14 cellular contexts compared by ENCODE assay signal in genomic region chr6:139939189-139939979, GRCh38.
DNase-seq lines count a peak whose midpoint lies in the region; ATAC-seq and TF ChIP-seq lines count a peak whose summit lies in the region.
"Had no signal": no experiment of that assay in that cellular context is flagged by ENCODE, and none has a peak within 500 bp of the region (broad histone marks: within the 10 kb centered on the region; RNA-seq: fewer than 3 reads in every experiment).

No MANE protein-coding gene starts in this region.

- H3K27ac ChIP-seq in neural progenitor cell (no peak overlapping the region), ascending aorta (no peak overlapping the region)
- H3K27ac ChIP-seq: HL-60, prostate gland, testis had no signal

- H2AFZ ChIP-seq in neural progenitor cell (replicated peaks), result peak overlapping the region; percentile 91

- no peak overlapping the region for H3K4me3 Mint-ChIP-seq in WTC11
- H3K4me3 Mint-ChIP-seq in neural progenitor cell, result no peak overlapping the region
- H3K4me3 Mint-ChIP-seq: CD8-positive, alpha-beta memory T cell had no signal

- TF ChIP-seq CTCF in WTC11 (IDR thresholded peaks at IDR 0.05), result no peak
- TF ChIP-seq CTCF in neural progenitor cell (IDR thresholded peaks at IDR 0.05), result no peak
- no peak for TF ChIP-seq CTCF in ascending aorta (IDR thresholded peaks at IDR 0.05)

- H3K4me3 ChIP-seq in neural progenitor cell (no peak overlapping the region), ascending aorta (no peak overlapping the region)
- H3K4me3 ChIP-seq: prostate gland, testis had no signal

- H3K4me2 ChIP-seq in neural progenitor cell, result peak overlapping the region; percentile 40

- POLR2A ChIA-PET in WTC11 (lab: Charles Lee), result interaction anchor here (0.6 to 1.2 kb wide), 2 partner anchors 565 to 947 kb away, joined by 3 to 5 read pairs; partner anchors contain the start of gene CITED2

- peaks cover 37% of the 10 kb centered on the region for H3K4me1 ChIP-seq in neural progenitor cell
- peaks cover 2 to 25% of the 10 kb centered on the region in 2 donors for H3K4me1 ChIP-seq in ascending aorta
- H3K4me1 ChIP-seq: prostate gland had no signal

- H3K36me3 Mint-ChIP-seq in WTC11 (no peaks in the 10 kb centered on the region), neural progenitor cell (no peaks in the 10 kb centered on the region)
- H3K36me3 Mint-ChIP-seq: CD8-positive, alpha-beta memory T cell had no signal

- no peaks in the 10 kb centered on the region for H3K9me3 ChIP-seq in neural progenitor cell (ENCODE audit: low read depth)
- no peaks in the 10 kb centered on the region for H3K9me3 ChIP-seq in ascending aorta
- H3K9me3 ChIP-seq: prostate gland, testis had no signal

- no peaks in the 10 kb centered on the region for H3K27me3 Mint-ChIP-seq in WTC11 (ENCODE audit: low read depth)
- peaks cover 3% of the 10 kb centered on the region for H3K27me3 Mint-ChIP-seq in neural progenitor cell (ENCODE audit: insufficient read depth, low read depth)

- DNase-seq in DMS79 treated with DMSO at 0.1 percent for 48 hours (lab: John Stamatoyannopoulos, UW) (peak; percentile 10), DMS79 (lab: John Stamatoyannopoulos, UW) (no peak), WTC11 (ENCODE audit: low spot score) (no peak), neural progenitor cell (ENCODE audit: low spot score) (peak; percentile 67), SHP77 (lab: John Stamatoyannopoulos, UW) (no peak), ascending aorta (ENCODE audit: low spot score in 2 of 2) (no peak), activated T-cell treated with anti-CD3 and anti-CD28 coated beads for 4 hours (no peak)
- DNase-seq: CD8-positive, alpha-beta memory T cell; T-helper 9 cell; testis had no signal

- intact Hi-C loops in ascending aorta (cut with DNase I), result no loop called here

- CTCF ChIA-PET in WTC11 (lab: Charles Lee), result interaction anchor here (0.8 to 1.6 kb wide), 5 partner anchors 51 to 626 kb away, joined by 3 to 5 read pairs (median 3); no protein-coding TSS in a partner anchor

- H3K27ac Mint-ChIP-seq in WTC11 (peak overlapping the region; percentile 7; the same call in 1 of the 2 replicates), neural progenitor cell (peak overlapping the region; percentile 99)
- H3K27ac Mint-ChIP-seq: activated T-helper 2 cell treated with anti-CD3 and anti-CD28 coated beads, Interferon-gamma antibody, Interleukin-2, Interleukin-4, amounts not matched to agents 10 μg/mL and 5 μg/mL and 100 μg/mL, durations not matched to agents 14 hours and 24 hours and 36 hours; CD8-positive, alpha-beta memory T cell had no signal

- H3K27me3 ChIP-seq in neural progenitor cell (no peaks in the 10 kb centered on the region), ascending aorta (no peaks in the 10 kb centered on the region)
- H3K27me3 ChIP-seq: testis had no signal

- no peaks in the 10 kb centered on the region for H3K79me2 ChIP-seq in neural progenitor cell (ENCODE audit: low read depth)

- H3K4me1 Mint-ChIP-seq in WTC11 (peaks cover 44% of the 10 kb centered on the region), neural progenitor cell (peaks cover 54% of the 10 kb centered on the region)
- H3K4me1 Mint-ChIP-seq: CD8-positive, alpha-beta memory T cell had no signal

- no peaks in the 10 kb centered on the region for H4K20me1 ChIP-seq in neural progenitor cell (ENCODE audit: low read depth)

- peaks cover 13% of the 10 kb centered on the region for H3F3A ChIP-seq in neural progenitor cell (ENCODE audit: low read depth)

- H3K9ac ChIP-seq in neural progenitor cell, result no peak overlapping the region

- H3K9me3 Mint-ChIP-seq in WTC11, result no peaks in the 10 kb centered on the region
- H3K9me3 Mint-ChIP-seq in neural progenitor cell, result no peaks in the 10 kb centered on the region
- H3K9me3 Mint-ChIP-seq: activated T-helper 2 cell treated with anti-CD3 and anti-CD28 coated beads, Interferon-gamma antibody, Interleukin-2, Interleukin-4, amounts not matched to agents 10 μg/mL and 5 μg/mL and 100 μg/mL, durations not matched to agents 14 hours and 24 hours and 36 hours; CD8-positive, alpha-beta memory T cell had no signal

- H3K36me3 ChIP-seq in neural progenitor cell, result no peaks in the 10 kb centered on the region
- H3K36me3 ChIP-seq in ascending aorta, result no peaks in the 10 kb centered on the region
- H3K36me3 ChIP-seq: prostate gland had no signal

- ATAC-seq in HG03159 (IDR thresholded peaks at IDR 0.05; ENCODE audit: unreplicated experiment) (peak; percentile 48), WTC11 (peak; percentile 96)

TF ChIP-seq in WTC11, 78 proteins besides CTCF, POLR2A, EP300 and RAD21 (continues in another document):
- TF ChIP-seq MXD4 (CRISPR knock-in tag; IDR thresholded peaks at IDR 0.05; ENCODE audit: borderline replicate concordance), result no peak
- no peak for TF ChIP-seq ZNF263 (CRISPR knock-in tag; IDR thresholded peaks at IDR 0.05; ENCODE audit: low read depth)
- no peak for TF ChIP-seq ZSCAN18 (CRISPR knock-in tag; IDR thresholded peaks at IDR 0.05)
- no peak for TF ChIP-seq SMAD4 (CRISPR knock-in tag; IDR thresholded peaks at IDR 0.05)
- TF ChIP-seq MAX (CRISPR knock-in tag; IDR thresholded peaks at IDR 0.05), result no peak
- TF ChIP-seq OVOL2 (CRISPR knock-in tag; IDR thresholded peaks at IDR 0.05; ENCODE audit: borderline replicate concordance), result no peak
- no peak for TF ChIP-seq STAT6 (CRISPR knock-in tag; conservative IDR thresholded peaks at IDR 0.05; ENCODE audit: low read depth)
- no peak for TF ChIP-seq TEAD4 (CRISPR knock-in tag; IDR thresholded peaks at IDR 0.05)
- no peak for TF ChIP-seq ZNF532 (CRISPR knock-in tag; IDR thresholded peaks at IDR 0.05; ENCODE audit: borderline replicate concordance)
- TF ChIP-seq MYBL2 (CRISPR knock-in tag; IDR thresholded peaks at IDR 0.05), result no peak
- TF ChIP-seq KAT7 (CRISPR knock-in tag; IDR thresholded peaks at IDR 0.05; ENCODE audit: borderline replicate concordance), result no peak
- TF ChIP-seq HMGA2 (CRISPR knock-in tag; IDR thresholded peaks at IDR 0.05), result no peak
- TF ChIP-seq ZNF317 (CRISPR knock-in tag; IDR thresholded peaks at IDR 0.05; ENCODE audit: borderline replicate concordance, low read depth), result no peak

Comparison
In these comparisons a context has a peak if more than half of its experiments do, and no peak if none do; other contexts are left out.
1. DNase-seq: peak in DMS79 treated with DMSO at 0.1 percent for 48 hours (single experiment) and neural progenitor cell (single experiment); none in DMS79 (single experiment), WTC11 (single experiment), SHP77 (0 of 2), ascending aorta (0 of 2) and activated T-cell treated with anti-CD3 and anti-CD28 coated beads for 4 hours (single experiment).